Comparison of ENCODE assay signal across 8 cellular contexts in the genomic region with DNA sequence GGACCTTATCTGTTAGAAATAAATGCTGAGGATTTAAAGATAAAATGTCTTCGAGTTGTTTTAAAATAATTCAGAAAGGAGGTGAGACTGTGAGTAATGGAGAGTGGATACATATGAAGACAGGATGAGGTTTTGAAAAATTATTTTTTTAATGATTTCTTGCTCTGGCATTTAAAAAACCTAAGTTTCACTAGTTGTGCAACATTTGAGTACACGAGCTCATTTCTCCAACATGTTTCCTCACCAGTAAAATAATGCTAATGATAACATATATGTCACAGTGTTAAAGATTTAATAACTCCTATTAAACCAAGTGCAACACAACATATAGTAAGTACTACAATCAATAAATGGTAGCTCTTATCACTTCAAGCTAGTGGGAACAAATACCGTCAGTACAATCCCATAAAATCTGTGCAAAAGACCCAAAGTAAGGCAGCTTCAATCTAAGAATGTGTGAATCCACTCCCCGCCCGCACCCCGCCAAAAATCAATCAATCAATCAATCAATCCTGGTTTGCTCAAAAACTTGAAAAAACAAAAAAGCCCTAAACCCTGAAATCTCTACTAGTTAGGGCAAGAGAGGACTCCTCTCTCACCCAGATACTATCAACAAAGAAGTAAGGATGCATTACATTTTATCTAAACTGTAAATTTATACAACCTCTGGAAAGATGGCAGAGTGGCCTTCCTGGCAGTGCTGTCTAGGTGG. TPM values are rescaled to one million over a fixed set of nuclear protein-coding genes. Genes with fewer than 3 reads are reported as not detected.
DNase-seq lines count a peak whose midpoint lies in the region; ATAC-seq and TF ChIP-seq lines count a peak whose summit lies in the region.

No MANE protein-coding gene starts in this region.

- H3K9me3 Mint-ChIP-seq in naive thymus-derived CD4-positive, alpha-beta T cell = peaks cover 0 to 14% (median 0%) of the 10 kb centered on the region in 11 donors

- peak overlapping the region; percentile 90 to 100 (median 98) for H3K4me3 Mint-ChIP-seq in naive thymus-derived CD4-positive, alpha-beta T cell

- peaks cover 23 to 54% (median 46%) of the 10 kb centered on the region in 7 donors for H3K4me1 Mint-ChIP-seq in naive thymus-derived CD4-positive, alpha-beta T cell

- peaks cover 1 to 27% (median 12%) of the 10 kb centered on the region in 5 donors for H3K36me3 Mint-ChIP-seq in naive thymus-derived CD4-positive, alpha-beta T cell

- peaks cover 0 to 7% (median 0%) of the 10 kb centered on the region in 5 donors for H3K27me3 Mint-ChIP-seq in naive thymus-derived CD4-positive, alpha-beta T cell

- H3K36me3 ChIP-seq in BJ (ENCODE audit: control insufficient read depth, insufficient read depth, low read length) = peaks cover 7% of the 10 kb centered on the region
- peaks cover 0 to 22% (median 16%) of the 10 kb centered on the region in 3 experiments for H3K36me3 ChIP-seq in naive thymus-derived CD4-positive, alpha-beta T cell (ENCODE audit: control insufficient read depth in 2 of 3, insufficient read depth in 3 of 3, low read length in 3 of 3)

- no peaks in the 10 kb centered on the region for H3K27me3 ChIP-seq in BJ (ENCODE audit: control insufficient read depth, insufficient read depth, low read length)
- H3K27me3 ChIP-seq in naive thymus-derived CD4-positive, alpha-beta T cell (ENCODE audit: control insufficient read depth in 2 of 2, insufficient read depth in 2 of 2, low read length in 2 of 2) = no peaks in the 10 kb centered on the region

- POLR2A ChIA-PET in BJ (lab: Charles Lee) = interaction anchor here (0.6 kb wide), 3 partner anchors 59 to 107 kb away, joined by 3 to 6 read pairs (median 4); no protein-coding TSS in a partner anchor
- POLR2A ChIA-PET in naive thymus-derived CD4-positive, alpha-beta T cell (lab: Charles Lee) = interaction anchor here (1.1 to 6.7 kb wide), 3 partner anchors 17 to 61 kb away, joined by 3 to 72 read pairs (median 5); partner anchors contain the start of gene SUPT20H

- no peaks in the 10 kb centered on the region for H3K9me3 ChIP-seq in naive thymus-derived CD4-positive, alpha-beta T cell (ENCODE audit: control insufficient read depth in 2 of 3, low read length in 3 of 3)

- H3K4me3 ChIP-seq in BJ (ENCODE audit: low read depth, low read length) = peak overlapping the region; percentile 85
- peak overlapping the region; percentile 94 for H3K4me3 ChIP-seq in Jurkat, Clone E6-1 (ENCODE audit: low read length)
- peak overlapping the region; percentile 75 for H3K4me3 ChIP-seq in coronary artery
- H3K4me3 ChIP-seq in naive thymus-derived CD4-positive, alpha-beta T cell (ENCODE audit: low read length) = peak overlapping the region; percentile 77

- ATAC-seq in naive thymus-derived CD4-positive, alpha-beta T cell = no peak
- ATAC-seq in GM19328 (IDR thresholded peaks at IDR 0.05; ENCODE audit: unreplicated experiment) = no peak

- DNase-seq in BJ (ENCODE audit: low read depth) (no peak), coronary artery (ENCODE audit: low spot score) (no peak), retina (no peak), occipital lobe (lab: John Stamatoyannopoulos, UW) (no peak), NOMO-1 treated with DMSO at 0.1 percent for 48 hours (lab: John Stamatoyannopoulos, UW; ENCODE audit: unreplicated experiment) (no peak)
- DNase-seq in Jurkat, Clone E6-1 (ENCODE audit: low read depth, low spot score) = no peak
- DNase-seq in naive thymus-derived CD4-positive, alpha-beta T cell = no peak

- no peak overlapping the region for H3K27ac ChIP-seq in coronary artery
- peak overlapping the region; percentile 85 for H3K27ac ChIP-seq in naive thymus-derived CD4-positive, alpha-beta T cell (ENCODE audit: low read depth, low read length)

- peak overlapping the region; percentile 97 to 100 (median 100) for H3K27ac Mint-ChIP-seq in naive thymus-derived CD4-positive, alpha-beta T cell

- peaks cover 12 to 21% of the 10 kb centered on the region in 2 donors for H3K4me1 ChIP-seq in naive thymus-derived CD4-positive, alpha-beta T cell (ENCODE audit: control insufficient read depth in 2 of 2, insufficient read depth in 2 of 2, low read length in 2 of 2)

- TF ChIP-seq CTCF in BJ (IDR thresholded peaks at IDR 0.05; ENCODE audit: insufficient read depth, low read depth, low read length) (no peak), coronary artery (IDR thresholded peaks at IDR 0.05) (no peak)

- CTCF ChIA-PET in BJ (lab: Yijun Ruan, JAX) = no interaction called here
- CTCF ChIA-PET in naive thymus-derived CD4-positive, alpha-beta T cell (lab: Charles Lee) = no interaction called here

- intact Hi-C loops in naive thymus-derived CD4-positive, alpha-beta T cell (cut with micrococcal nuclease) = loop anchor here in 1 of 2 donors (5.0 kb wide), 1 partner anchor 576 kb away; no protein-coding TSS in a partner anchor

RNA-seq across cellular contexts. Expression of gene ALG5, which starts 1.3 kb away (rescaled TPM):
- polyA plus RNA-seq in BJ (2011; rRNA removed) = 22.6 and 46.4 TPM in 2 replicates
- polyA minus RNA-seq in BJ (2011; rRNA and poly(A)+ RNA removed) = 5.7 and 7.8 TPM in 2 replicates
- polyA plus RNA-seq in Jurkat, Clone E6-1 (2012; ENCODE audit: insufficient read depth, insufficient read length) = 42.3 TPM
- 10 to 100 TPM; 12.1 to 39.3 (median 22.8) TPM for total RNA-seq in naive thymus-derived CD4-positive, alpha-beta T cell
- 10 to 100 TPM; 62.7 to 82.2 TPM for polyA plus RNA-seq in naive thymus-derived CD4-positive, alpha-beta T cell
- total RNA-seq in occipital lobe = 20.4 TPM

RNA-seq across cellular contexts. Expression of gene EXOSC8, which starts 2.7 kb away (rescaled TPM):
- polyA plus RNA-seq in BJ (2011; rRNA removed) = 18.9 and 39.4 TPM in 2 replicates
- polyA minus RNA-seq in BJ (2011; rRNA and poly(A)+ RNA removed) = 6.7 and 8.0 TPM in 2 replicates
- 148 TPM for polyA plus RNA-seq in Jurkat, Clone E6-1 (2012; ENCODE audit: insufficient read depth, insufficient read length)
- 10 to 100 TPM; 41.0 to 91.7 (median 80.3) TPM for total RNA-seq in naive thymus-derived CD4-positive, alpha-beta T cell
- polyA plus RNA-seq in naive thymus-derived CD4-positive, alpha-beta T cell = 10 to 100 TPM; 57.8 to 98.3 TPM
- total RNA-seq in occipital lobe = 38.2 TPM
